ENCODE assay signal across 1 cellular context in genomic region chr14:75452324-75452723, GRCh38.
TF ChIP-seq lines count a peak whose summit lies in the region.

No MANE protein-coding gene starts in this region.

TF ChIP-seq in HepG2, 621 proteins besides CTCF, POLR2A, EP300 and RAD21 (continued from another document):
- no peak for TF ChIP-seq ZNF280B (CRISPR knock-in tag; IDR thresholded peaks at IDR 0.05; ENCODE audit: borderline replicate concordance)
- TF ChIP-seq RBFOX2 (IDR thresholded peaks at IDR 0.05; ENCODE audit: low read depth, low read length) = no peak
- TF ChIP-seq NCOR1 (IDR thresholded peaks at IDR 0.05; ENCODE audit: borderline replicate concordance, low read length) = no peak
- no peak for TF ChIP-seq ZBTB26 (CRISPR knock-in tag; IDR thresholded peaks at IDR 0.05; ENCODE audit: borderline replicate concordance)
- TF ChIP-seq HINFP (CRISPR knock-in tag; IDR thresholded peaks at IDR 0.05; ENCODE audit: low read depth) = no peak
- no peak for TF ChIP-seq ZNF883 (CRISPR knock-in tag; IDR thresholded peaks at IDR 0.05; ENCODE audit: not compliant biosample characterization)
- TF ChIP-seq, protein P1, sequence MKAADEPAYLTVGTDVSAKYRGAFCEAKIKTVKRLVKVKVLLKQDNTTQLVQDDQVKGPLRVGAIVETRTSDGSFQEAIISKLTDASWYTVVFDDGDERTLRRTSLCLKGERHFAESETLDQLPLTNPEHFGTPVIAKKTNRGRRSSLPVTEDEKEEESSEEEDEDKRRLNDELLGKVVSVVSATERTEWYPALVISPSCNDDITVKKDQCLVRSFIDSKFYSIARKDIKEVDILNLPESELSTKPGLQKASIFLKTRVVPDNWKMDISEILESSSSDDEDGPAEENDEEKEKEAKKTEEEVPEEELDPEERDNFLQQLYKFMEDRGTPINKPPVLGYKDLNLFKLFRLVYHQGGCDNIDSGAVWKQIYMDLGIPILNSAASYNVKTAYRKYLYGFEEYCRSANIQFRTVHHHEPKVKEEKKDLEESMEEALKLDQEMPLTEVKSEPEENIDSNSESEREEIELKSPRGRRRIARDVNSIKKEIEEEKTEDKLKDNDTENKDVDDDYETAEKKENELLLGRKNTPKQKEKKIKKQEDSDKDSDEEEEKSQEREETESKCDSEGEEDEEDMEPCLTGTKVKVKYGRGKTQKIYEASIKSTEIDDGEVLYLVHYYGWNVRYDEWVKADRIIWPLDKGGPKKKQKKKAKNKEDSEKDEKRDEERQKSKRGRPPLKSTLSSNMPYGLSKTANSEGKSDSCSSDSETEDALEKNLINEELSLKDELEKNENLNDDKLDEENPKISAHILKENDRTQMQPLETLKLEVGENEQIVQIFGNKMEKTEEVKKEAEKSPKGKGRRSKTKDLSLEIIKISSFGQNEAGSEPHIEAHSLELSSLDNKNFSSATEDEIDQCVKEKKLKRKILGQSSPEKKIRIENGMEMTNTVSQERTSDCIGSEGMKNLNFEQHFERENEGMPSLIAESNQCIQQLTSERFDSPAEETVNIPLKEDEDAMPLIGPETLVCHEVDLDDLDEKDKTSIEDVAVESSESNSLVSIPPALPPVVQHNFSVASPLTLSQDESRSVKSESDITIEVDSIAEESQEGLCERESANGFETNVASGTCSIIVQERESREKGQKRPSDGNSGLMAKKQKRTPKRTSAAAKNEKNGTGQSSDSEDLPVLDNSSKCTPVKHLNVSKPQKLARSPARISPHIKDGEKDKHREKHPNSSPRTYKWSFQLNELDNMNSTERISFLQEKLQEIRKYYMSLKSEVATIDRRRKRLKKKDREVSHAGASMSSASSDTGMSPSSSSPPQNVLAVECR (CRISPR knock-in tag; IDR thresholded peaks at IDR 0.05; ENCODE audit: borderline replicate concordance) = no peak
- no peak for TF ChIP-seq ZNF30 (CRISPR knock-in tag; IDR thresholded peaks at IDR 0.05)
- TF ChIP-seq NR2F2 (IDR thresholded peaks at IDR 0.05; ENCODE audit: borderline replicate concordance, low read depth) = no peak
